14 cellular contexts compared by ENCODE assay signal in genomic region chrX:10011991-10012390, GRCh38. TPM values are rescaled to one million over a fixed set of nuclear protein-coding genes. Genes with fewer than 3 reads are reported as not detected.
DNase-seq lines count a peak whose midpoint lies in the region; ATAC-seq and TF ChIP-seq lines count a peak whose summit lies in the region.
"Had no signal": no experiment of that assay in that cellular context is flagged by ENCODE, and none has a peak within 500 bp of the region (broad histone marks: within the 10 kb centered on the region; RNA-seq: fewer than 3 reads in every experiment).

No MANE protein-coding gene starts in this region.

- peak overlapping the region; percentile 68 for H3K9ac ChIP-seq in HUES6 (ENCODE audit: low read length)
- H3K9ac ChIP-seq in MM.1S (ENCODE audit: low read length): no peak overlapping the region

- peak overlapping the region; percentile 63 for H3K27ac Mint-ChIP-seq in central memory CD8-positive, alpha-beta T cell (ENCODE audit: low read depth)
- no peak overlapping the region for H3K27ac Mint-ChIP-seq in neural crest cell (ENCODE audit: unreplicated experiment)
- H3K27ac Mint-ChIP-seq in naive thymus-derived CD8-positive, alpha-beta T cell: peak overlapping the region in 3 of 10 donors; percentile 6 to 77 (median 40)

- H2AFZ ChIP-seq in MM.1S (ENCODE audit: low read length): no peak overlapping the region

- H3K27me3 Mint-ChIP-seq in central memory CD8-positive, alpha-beta T cell: no peaks in the 10 kb centered on the region
- H3K27me3 Mint-ChIP-seq in neural crest cell (ENCODE audit: low read depth): no peaks in the 10 kb centered on the region
- no peaks in the 10 kb centered on the region for H3K27me3 Mint-ChIP-seq in naive thymus-derived CD8-positive, alpha-beta T cell

- H3K27ac ChIP-seq in HUES6 (ENCODE audit: low read depth, low read length) (peak overlapping the region; percentile 58; the same call in 1 of the 2 replicates), MM.1S (ENCODE audit: low read length) (no peak overlapping the region)
- H3K27ac ChIP-seq: 22Rv1, ascending aorta had no signal

- H3K27me3 ChIP-seq in HUES6 (ENCODE audit: control insufficient read depth, insufficient read depth, low read length): no peaks in the 10 kb centered on the region
- no peaks in the 10 kb centered on the region for H3K27me3 ChIP-seq in MM.1S (replicated peaks; ENCODE audit: insufficient read depth, low read length)
- H3K27me3 ChIP-seq: ascending aorta had no signal

- no peaks in the 10 kb centered on the region for H3K36me3 ChIP-seq in HUES6 (ENCODE audit: control insufficient read depth, insufficient read depth, low read length)
- no peaks in the 10 kb centered on the region for H3K36me3 ChIP-seq in MM.1S (replicated peaks; ENCODE audit: insufficient read depth, low read length)
- H3K36me3 ChIP-seq: ascending aorta had no signal

- H3K4me2 ChIP-seq in MM.1S (ENCODE audit: low read depth, low read length): no peak overlapping the region

- H3K4me1 ChIP-seq in HUES6 (ENCODE audit: control insufficient read depth, insufficient read depth, low read length) (peaks cover 44% of the 10 kb centered on the region), MM.1S (ENCODE audit: low read length) (0 out of 2 replicates have a peak, but pooled peaks cover 2% of the 10 kb centered on the region)
- H3K4me1 ChIP-seq: ascending aorta had no signal

- POLR2A ChIA-PET in naive thymus-derived CD8-positive, alpha-beta T cell (lab: Charles Lee): interaction anchor here (1.1 to 2.5 kb wide), 2 partner anchors 57 to 99 kb away, joined by 3 to 11 read pairs; no protein-coding TSS in a partner anchor

- DNase-seq in NCI-H1436 (lab: John Stamatoyannopoulos, UW) (peak; percentile 7), NCI-H1436 treated with DMSO at 0.1 percent for 48 hours (lab: John Stamatoyannopoulos, UW) (no peak), neural crest cell (ENCODE audit: low read depth, low spot score) (no peak), NCI-H2081 treated with DMSO at 0.1 percent for 48 hours (lab: John Stamatoyannopoulos, UW) (no peak), MM.1S (no peak)
- no peak for DNase-seq in central memory CD8-positive, alpha-beta T cell (ENCODE audit: low spot score in 2 of 2)
- no peak for DNase-seq in naive thymus-derived CD8-positive, alpha-beta T cell
- DNase-seq: DMS79 treated with DMSO at 0.1 percent for 48 hours, NCI-H1092 treated with DMSO at 0.1 percent for 48 hours had no signal

- H3K36me3 Mint-ChIP-seq in central memory CD8-positive, alpha-beta T cell (ENCODE audit: insufficient read depth): peaks cover 6% of the 10 kb centered on the region
- no peaks in the 10 kb centered on the region for H3K36me3 Mint-ChIP-seq in neural crest cell (ENCODE audit: low read depth)
- no peaks in the 10 kb centered on the region for H3K36me3 Mint-ChIP-seq in naive thymus-derived CD8-positive, alpha-beta T cell

- H3K4me3 ChIP-seq in HUES6 (ENCODE audit: low read depth, low read length): peak overlapping the region; percentile 40; the same call in 1 of the 2 replicates
- no peak overlapping the region for H3K4me3 ChIP-seq in MM.1S (ENCODE audit: low read length)
- H3K4me3 ChIP-seq: ascending aorta had no signal

- H3K9me3 Mint-ChIP-seq in central memory CD8-positive, alpha-beta T cell: no peaks in the 10 kb centered on the region
- H3K9me3 Mint-ChIP-seq in neural crest cell: no peaks in the 10 kb centered on the region
- H3K9me3 Mint-ChIP-seq in naive thymus-derived CD8-positive, alpha-beta T cell: peaks cover 0 to 4% (median 0%) of the 10 kb centered on the region in 9 donors

- H3K9me3 ChIP-seq in HUES6 (ENCODE audit: control insufficient read depth, insufficient read depth, low read depth, low read length) (peaks cover 5% of the 10 kb centered on the region; the same call in 1 of the 2 replicates), MM.1S (replicated peaks; ENCODE audit: insufficient read depth, low read length) (no peaks in the 10 kb centered on the region)
- H3K9me3 ChIP-seq: ascending aorta had no signal

- no peaks in the 10 kb centered on the region for H4K20me1 ChIP-seq in MM.1S (ENCODE audit: insufficient read depth, low read length)

- no peak for ATAC-seq in central memory CD8-positive, alpha-beta T cell (replicated peaks; ENCODE audit: extremely low read depth, poor library complexity, severe bottlenecking)
- ATAC-seq in naive thymus-derived CD8-positive, alpha-beta T cell: no peak
- ATAC-seq: SK-N-SH treated with all-trans-retinoic acid at 6 μM for 48 hours had no signal

- peaks cover 12% of the 10 kb centered on the region for H3K79me2 ChIP-seq in MM.1S (ENCODE audit: low read length)

- no peaks in the 10 kb centered on the region for H3K9me2 ChIP-seq in MM.1S (replicated peaks; ENCODE audit: insufficient read depth, low read length)

- no peaks in the 10 kb centered on the region for H3F3A ChIP-seq in MM.1S (ENCODE audit: insufficient read depth, low read length)

- peak overlapping the region; percentile 48 for H3K4me3 Mint-ChIP-seq in central memory CD8-positive, alpha-beta T cell
- peak overlapping the region; percentile 50 for H3K4me3 Mint-ChIP-seq in neural crest cell
- H3K4me3 Mint-ChIP-seq in naive thymus-derived CD8-positive, alpha-beta T cell: peak overlapping the region in 2 of 10 donors; percentile 27 to 43

- TF ChIP-seq CTCF in neural crest cell (conservative IDR thresholded peaks at IDR 0.05) (no peak), MM.1S (IDR thresholded peaks at IDR 0.05; ENCODE audit: low read length) (no peak)

- H3K4me1 Mint-ChIP-seq in central memory CD8-positive, alpha-beta T cell: peaks cover 15% of the 10 kb centered on the region
- peaks cover 30% of the 10 kb centered on the region for H3K4me1 Mint-ChIP-seq in neural crest cell
- H3K4me1 Mint-ChIP-seq in naive thymus-derived CD8-positive, alpha-beta T cell: peaks cover 3 to 36% (median 24%) of the 10 kb centered on the region in 4 donors

RNA-seq across cellular contexts. Expression of gene CLDN34, which starts 44.8 kb away (rescaled TPM):
- total RNA-seq in neural crest cell: 0.30 and 0.33 TPM in 2 replicates
- total RNA-seq in naive thymus-derived CD8-positive, alpha-beta T cell: not detected
- not detected for polyA plus RNA-seq in naive thymus-derived CD8-positive, alpha-beta T cell
- total RNA-seq: ascending aorta had no signal
- polyA plus RNA-seq: neural cell had no signal
